Comparison of ENCODE assay signal across 8 cellular contexts in genomic region chr10:14602807-14603538, GRCh38.
A peak's percentile ranks its signal among the peaks of the same experiment; 100 is the strongest.
DNase-seq lines count a peak whose midpoint lies in the region; ATAC-seq and TF ChIP-seq lines count a peak whose summit lies in the region.

No MANE protein-coding gene starts in this region.

- H3K4me2 ChIP-seq in neural progenitor cell, result peak overlapping the region; percentile 97

- peak overlapping the region; percentile 99 for H3K4me3 Mint-ChIP-seq in CD8-positive, alpha-beta T cell
- H3K4me3 Mint-ChIP-seq in neural progenitor cell, result peak overlapping the region; percentile 95

- peaks cover 44% of the 10 kb centered on the region for H4K20me1 ChIP-seq in neural progenitor cell (ENCODE audit: low read depth)

- H3K36me3 Mint-ChIP-seq in CD8-positive, alpha-beta T cell, result peaks cover 45% of the 10 kb centered on the region
- H3K36me3 Mint-ChIP-seq in neural progenitor cell, result peaks cover 24% of the 10 kb centered on the region

- peaks cover 6% of the 10 kb centered on the region for H3K36me3 ChIP-seq in CD8-positive, alpha-beta T cell (ENCODE audit: insufficient read depth, low read length)
- H3K36me3 ChIP-seq in NT2/D1 (ENCODE audit: insufficient read depth, insufficient read length, low read length) (peaks cover 35% of the 10 kb centered on the region), endocrine pancreas (ENCODE audit: control insufficient read depth, insufficient read depth, low read length) (no peaks in the 10 kb centered on the region), neural progenitor cell (no peaks in the 10 kb centered on the region)

- no peak overlapping the region for H2AFZ ChIP-seq in neural progenitor cell (replicated peaks)

- H3K27me3 Mint-ChIP-seq in CD8-positive, alpha-beta T cell (ENCODE audit: low read depth), result no peaks in the 10 kb centered on the region
- H3K27me3 Mint-ChIP-seq in neural progenitor cell (ENCODE audit: insufficient read depth, low read depth), result peaks cover 12% of the 10 kb centered on the region

- peak overlapping the region; percentile 97 for H3K27ac Mint-ChIP-seq in CD8-positive, alpha-beta T cell
- peak overlapping the region; percentile 93 for H3K27ac Mint-ChIP-seq in neural progenitor cell

- H3K27me3 ChIP-seq in CD8-positive, alpha-beta T cell (ENCODE audit: insufficient read depth, low read length), result no peaks in the 10 kb centered on the region
- H3K27me3 ChIP-seq in NT2/D1 (ENCODE audit: insufficient read depth, insufficient read length), result peaks cover 24% of the 10 kb centered on the region
- no peaks in the 10 kb centered on the region for H3K27me3 ChIP-seq in endocrine pancreas (ENCODE audit: control insufficient read depth, insufficient read depth, low read length)
- H3K27me3 ChIP-seq in neural progenitor cell, result peaks cover 21% of the 10 kb centered on the region

- POLR2A ChIA-PET in CD8-positive, alpha-beta T cell (lab: Charles Lee), result interaction anchor here (1.0 to 1.2 kb wide), 2 partner anchors 20 to 33 kb away, joined by 3 read pairs; no protein-coding TSS in a partner anchor

- no peak for DNase-seq in CD8-positive, alpha-beta T cell
- DNase-seq in NT2/D1 (ENCODE audit: low read depth, low spot score) (no peak), neural progenitor cell (ENCODE audit: low spot score) (no peak), sciatic nerve (ENCODE audit: low spot score) (no peak), OCI-M1 (lab: John Stamatoyannopoulos, UW) (no peak), NCI-H1930 (lab: John Stamatoyannopoulos, UW) (no peak)
- no peak for DNase-seq in activated CD8-positive, alpha-beta memory T cell treated with anti-CD3 and anti-CD28 coated beads, Interleukin-2, amount 50 U/mL, for 4 hours

- H3K4me3 ChIP-seq in CD8-positive, alpha-beta T cell (ENCODE audit: low read depth, low read length), result peak overlapping the region; percentile 76
- H3K4me3 ChIP-seq in NT2/D1 (ENCODE audit: insufficient read length, low read depth) (peak overlapping the region; percentile 71), endocrine pancreas (ENCODE audit: control insufficient read depth, insufficient read depth, low read length) (peak overlapping the region; percentile 89), neural progenitor cell (peak overlapping the region; percentile 86)

- H3K9me3 ChIP-seq in CD8-positive, alpha-beta T cell (ENCODE audit: low read length), result no peaks in the 10 kb centered on the region
- H3K9me3 ChIP-seq in NT2/D1 (ENCODE audit: insufficient read depth, low read length) (no peaks in the 10 kb centered on the region), endocrine pancreas (ENCODE audit: control insufficient read depth, low read length) (no peaks in the 10 kb centered on the region), neural progenitor cell (ENCODE audit: low read depth) (no peaks in the 10 kb centered on the region)

- H3K27ac ChIP-seq in CD8-positive, alpha-beta T cell (ENCODE audit: low read depth, low read length), result peak overlapping the region; percentile 65
- no peak overlapping the region for H3K27ac ChIP-seq in neural progenitor cell

- no peaks in the 10 kb centered on the region for H3K9me3 Mint-ChIP-seq in CD8-positive, alpha-beta T cell
- H3K9me3 Mint-ChIP-seq in neural progenitor cell, result no peaks in the 10 kb centered on the region

- TF ChIP-seq CTCF in CD8-positive, alpha-beta T cell (IDR thresholded peaks at IDR 0.05), result no peak
- no peak for TF ChIP-seq CTCF in neural progenitor cell (IDR thresholded peaks at IDR 0.05)

- CTCF ChIA-PET in CD8-positive, alpha-beta T cell (lab: Charles Lee), result interaction anchor here (1.3 kb wide), 1 partner anchor 66 kb away, joined by 4 read pairs; no protein-coding TSS in a partner anchor

- peaks cover 50% of the 10 kb centered on the region for H3K79me2 ChIP-seq in neural progenitor cell (ENCODE audit: low read depth)

- H3K4me1 Mint-ChIP-seq in CD8-positive, alpha-beta T cell (ENCODE audit: low read depth), result peaks cover 65% of the 10 kb centered on the region
- H3K4me1 Mint-ChIP-seq in neural progenitor cell, result peaks cover 33% of the 10 kb centered on the region

- H3K9ac ChIP-seq in NT2/D1 (ENCODE audit: insufficient read length, low read depth) (peak overlapping the region; percentile 74), endocrine pancreas (ENCODE audit: control insufficient read depth, insufficient read depth, low read length) (peak overlapping the region; percentile 16), neural progenitor cell (peak overlapping the region; percentile 24)

- intact Hi-C loops in CD8-positive, alpha-beta T cell (cut with DNase I, micrococcal nuclease), result loop anchor here (1.0 to 10.0 kb wide), 7 partner anchors 14 to 562 kb away; partner anchors contain the start of genes DCLRE1C (in 1 of the 2), MEIG1 (in 1 of the 2) and NMT2 (in 1 of the 2)
- intact Hi-C loops in sciatic nerve (cut with DNase I), result no loop called here

- ATAC-seq in CD8-positive, alpha-beta T cell, result no peak
- no peak for ATAC-seq in sciatic nerve

- peaks cover 22% of the 10 kb centered on the region for H3F3A ChIP-seq in neural progenitor cell (ENCODE audit: low read depth)

- peaks cover 59% of the 10 kb centered on the region for H3K4me1 ChIP-seq in CD8-positive, alpha-beta T cell (ENCODE audit: insufficient read depth, low read length)
- H3K4me1 ChIP-seq in NT2/D1 (ENCODE audit: insufficient read depth, insufficient read length) (no peaks in the 10 kb centered on the region), endocrine pancreas (ENCODE audit: control insufficient read depth, insufficient read depth, low read length) (peaks cover 13% of the 10 kb centered on the region), neural progenitor cell (peaks cover 16% of the 10 kb centered on the region)

Comparison
In these comparisons a context has a peak if more than half of its experiments do, and no peak if none do; other contexts are left out.
1. H3K9ac ChIP-seq: peak in every context shown above with its lines; median percentile 74 in NT2/D1; 24 in neural progenitor cell; 16 in endocrine pancreas.